In the genomic region with DNA sequence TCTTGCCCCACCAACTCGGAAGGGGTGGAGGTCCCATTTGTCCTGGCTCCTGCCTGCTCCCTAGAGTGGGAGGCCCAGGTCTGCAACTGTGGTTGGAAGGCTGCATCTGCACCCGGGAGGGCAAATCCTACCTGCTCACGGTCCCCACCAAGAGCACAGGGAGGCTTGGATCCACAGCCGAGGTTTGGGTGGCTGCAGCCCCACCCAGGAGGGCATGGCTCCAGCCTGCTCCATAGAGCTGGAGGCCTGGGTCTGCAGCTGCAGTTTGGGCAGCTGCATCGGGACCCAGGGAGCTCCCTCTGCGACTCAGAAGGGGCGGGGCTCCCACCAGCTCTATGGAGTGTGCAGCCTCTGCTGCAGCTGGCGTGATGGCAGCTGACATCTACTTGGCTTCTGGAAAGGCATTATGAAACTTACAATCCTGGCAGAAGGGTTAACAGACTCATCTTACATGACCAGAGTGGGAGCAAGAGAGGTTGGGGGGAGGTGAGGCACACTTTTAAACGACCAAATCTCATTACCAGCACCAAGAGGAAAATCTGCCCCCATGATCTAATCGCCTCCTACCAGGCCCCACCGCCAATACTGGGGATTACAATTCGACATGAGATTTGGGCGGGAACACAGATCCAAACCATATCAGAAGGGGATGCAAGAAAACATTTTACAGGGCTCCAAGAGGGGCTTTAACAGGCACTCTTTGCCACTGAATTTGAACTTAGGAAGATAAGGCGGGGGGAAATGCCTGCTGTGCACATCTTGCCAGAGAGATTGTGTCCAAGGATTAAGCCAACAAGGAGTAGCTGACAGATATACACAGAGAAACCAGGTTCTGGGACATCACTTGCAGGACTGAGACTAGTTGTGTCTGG, we compare ENCODE assay signal across 11 cellular contexts. TPM values are rescaled to one million over a fixed set of nuclear protein-coding genes. Genes with fewer than 3 reads are reported as not detected.
DNase-seq lines count a peak whose midpoint lies in the region; ATAC-seq and TF ChIP-seq lines count a peak whose summit lies in the region.
"Had no signal": no experiment of that assay in that cellular context is flagged by ENCODE, and none has a peak within 500 bp of the region (broad histone marks: within the 10 kb centered on the region; RNA-seq: fewer than 3 reads in every experiment).

No MANE protein-coding gene starts in this region.

- no peaks in the 10 kb centered on the region for H3K9me3 Mint-ChIP-seq in H9
- H3K9me3 Mint-ChIP-seq: central memory CD8-positive, alpha-beta T cell; stimulated activated naive B cell treated with anti-CD40 and anti-IgM and Interleukin-4, amounts not matched to agents 10 μg/mL and 1 μg/mL and 100 μg/mL, for 72 hours had no signal

- H4K20me1 ChIP-seq in H9 (ENCODE audit: control insufficient read depth, insufficient read depth, insufficient read length) = no peaks in the 10 kb centered on the region

- H3K4ac ChIP-seq in H9 (ENCODE audit: low read depth, low read length) (no peak overlapping the region), mesenchymal stem cell (ENCODE audit: low read depth in 1 of 2, low read length in 2 of 2) (no peak overlapping the region)

- H3K23me2 ChIP-seq in H9 (ENCODE audit: insufficient read length, low read depth, low read length, poor library complexity, severe bottlenecking) = no peaks in the 10 kb centered on the region

- no peak overlapping the region for H3K4me3 Mint-ChIP-seq in H9
- H3K4me3 Mint-ChIP-seq: central memory CD8-positive, alpha-beta T cell; stimulated activated naive B cell treated with anti-CD40 and anti-IgM and Interleukin-4, amounts not matched to agents 10 μg/mL and 1 μg/mL and 100 μg/mL, for 72 hours had no signal

- no peak overlapping the region for H4K5ac ChIP-seq in H9 (ENCODE audit: insufficient read length, low read depth, low read length)

- H3K4me1 ChIP-seq in H9 (ENCODE audit: insufficient read depth, low read length) (no peaks in the 10 kb centered on the region), mesenchymal stem cell (ENCODE audit: control insufficient read depth, insufficient read depth, low read depth, low read length) (peaks cover 2% of the 10 kb centered on the region)

- WGBS in H9 (ENCODE audit: extremely low coverage, insufficient read length, low lambda C conversion rate) = no CpG with 5 or more reads among the region's 14 CpGs
- WGBS in mesenchymal stem cell = 68% methylated on average over 14 of the region's 14 CpGs

- no peak overlapping the region for H3T11ph ChIP-seq in H9 (ENCODE audit: low read length)

- H3K79me2 ChIP-seq in H9 (ENCODE audit: insufficient read depth, low read length) = no peaks in the 10 kb centered on the region

- no peaks in the 10 kb centered on the region for H3K36me3 Mint-ChIP-seq in H9 (ENCODE audit: insufficient read depth in 1 of 3, low read depth in 3 of 3)
- H3K36me3 Mint-ChIP-seq: stimulated activated naive B cell treated with anti-CD40 and anti-IgM and Interleukin-4, amounts not matched to agents 10 μg/mL and 1 μg/mL and 100 μg/mL, for 72 hours had no signal

- H2BK120ac ChIP-seq in H9 (ENCODE audit: low read depth, low read length, poor library complexity, severe bottlenecking) = no peak overlapping the region
- H2BK120ac ChIP-seq in mesenchymal stem cell (ENCODE audit: low read depth, low read length) = no peak overlapping the region

- no peak for TF ChIP-seq POLR2A in GM18505 (IDR thresholded peaks at IDR 0.05; ENCODE audit: borderline replicate concordance, extremely low read depth, insufficient read depth, insufficient read length)

- no peaks in the 10 kb centered on the region for H3K36me3 ChIP-seq in mesenchymal stem cell (ENCODE audit: control insufficient read depth in 1 of 2, insufficient read depth in 2 of 2, low read depth in 1 of 2, low read length in 2 of 2)
- H3K36me3 ChIP-seq: spleen had no signal

- peaks cover 5% of the 10 kb centered on the region for H3K27me3 Mint-ChIP-seq in H9 (ENCODE audit: low read depth)
- H3K27me3 Mint-ChIP-seq: central memory CD8-positive, alpha-beta T cell had no signal

- no peak overlapping the region for H3K27ac Mint-ChIP-seq in H9
- H3K27ac Mint-ChIP-seq: stimulated activated naive B cell treated with anti-CD40 and anti-IgM and Interleukin-4, amounts not matched to agents 10 μg/mL and 1 μg/mL and 100 μg/mL, for 72 hours had no signal

- H3K23ac ChIP-seq in H9 (ENCODE audit: insufficient read length, low read depth, low read length) (no peak overlapping the region), mesenchymal stem cell (ENCODE audit: low read length in 2 of 2) (no peak overlapping the region)

- H3K27ac ChIP-seq in H9 (ENCODE audit: insufficient read length, low read depth, low read length) (no peak overlapping the region), mesenchymal stem cell (ENCODE audit: low read length, poor library complexity, severe bottlenecking) (no peak overlapping the region)

- H2BK15ac ChIP-seq in H9 (ENCODE audit: low read depth, low read length) = no peak overlapping the region
- H2BK15ac ChIP-seq in mesenchymal stem cell (ENCODE audit: low read depth, poor library complexity, severe bottlenecking) = no peak overlapping the region

- no peak overlapping the region for H2AK5ac ChIP-seq in H9 (ENCODE audit: insufficient read length, low read length)
- H2AK5ac ChIP-seq in mesenchymal stem cell (ENCODE audit: low read length, severe bottlenecking) = no peak overlapping the region

- H2BK12ac ChIP-seq in H9 (ENCODE audit: insufficient read length, low read depth, low read length) = no peak overlapping the region
- H2BK12ac ChIP-seq in mesenchymal stem cell (ENCODE audit: low read length in 2 of 2) = no peak overlapping the region

- H3K4me3 ChIP-seq in mesenchymal stem cell (ENCODE audit: insufficient read depth in 1 of 2, low read depth in 1 of 2, low read length in 2 of 2) = no peak overlapping the region
- H3K4me3 ChIP-seq: spleen had no signal

- DNase-seq in EH (ENCODE audit: low read depth) = peak; percentile 31
- DNase-seq in H9 = peak; percentile 53
- DNase-seq in SIG-M5 treated with dmso at 0.1 percent for 504 hours (lab: John Stamatoyannopoulos, UW; ENCODE audit: unreplicated experiment) = peak; percentile 88
- no peak for DNase-seq in mesenchymal stem cell
- no peak for DNase-seq in stimulated activated CD8-positive, alpha-beta memory T cell treated with anti-CD3 and anti-CD28 coated beads, Interleukin-4, amount 100 ng/mL, for 48 hours
- DNase-seq: spleen; stimulated activated naive B cell treated with anti-CD40 and anti-IgM and Interleukin-4, amounts not matched to agents 10 μg/mL and 1 μg/mL and 100 μg/mL, for 72 hours; T-helper 9 cell had no signal

- no peak overlapping the region for H4K91ac ChIP-seq in H9 (ENCODE audit: insufficient read length, low read depth, low read length)
- no peak overlapping the region for H4K91ac ChIP-seq in mesenchymal stem cell (ENCODE audit: low read length)

- no peak overlapping the region for H2BK20ac ChIP-seq in H9 (ENCODE audit: low read depth, low read length, poor library complexity, severe bottlenecking)

- H3K14ac ChIP-seq in H9 (ENCODE audit: insufficient read depth, low read length) (peak overlapping the region; percentile 41; the same call in 1 of the 2 replicates), mesenchymal stem cell (ENCODE audit: low read length in 2 of 2) (no peak overlapping the region)

- H3K27me3 ChIP-seq in H9 (ENCODE audit: insufficient read depth, low read length) = no peaks in the 10 kb centered on the region
- H3K27me3 ChIP-seq in mesenchymal stem cell (ENCODE audit: control insufficient read depth in 1 of 2, insufficient read depth in 1 of 2, low read length in 2 of 2) = peaks cover 0 to 8% of the 10 kb centered on the region in 2 experiments
- H3K27me3 ChIP-seq: spleen had no signal

- H3K4me2 ChIP-seq in H9 (ENCODE audit: insufficient read depth, insufficient read length, low read length) (no peak overlapping the region), mesenchymal stem cell (ENCODE audit: low read length, poor library complexity, severe bottlenecking) (no peak overlapping the region)

- H3K79me1 ChIP-seq in H9 (ENCODE audit: insufficient read depth, low read depth, low read length, poor library complexity, severe bottlenecking) (no peaks in the 10 kb centered on the region), mesenchymal stem cell (replicated peaks; ENCODE audit: low read length, poor library complexity, severe bottlenecking) (no peaks in the 10 kb centered on the region)

- no peaks in the 10 kb centered on the region for H3K9me3 ChIP-seq in H9 (ENCODE audit: control insufficient read depth, low read depth, low read length)
- no peaks in the 10 kb centered on the region for H3K9me3 ChIP-seq in mesenchymal stem cell (ENCODE audit: control insufficient read depth, low read length)
- H3K9me3 ChIP-seq: spleen had no signal

- H4K8ac ChIP-seq in H9 (replicated peaks; ENCODE audit: insufficient read length, low read depth, low read length) = no peak overlapping the region
- no peak overlapping the region for H4K8ac ChIP-seq in mesenchymal stem cell (ENCODE audit: low read length)

- H3K4me1 Mint-ChIP-seq in H9 = peaks cover 5 to 7% of the 10 kb centered on the region in 2 experiments
- H3K4me1 Mint-ChIP-seq: stimulated activated naive B cell treated with anti-CD40 and anti-IgM and Interleukin-4, amounts not matched to agents 10 μg/mL and 1 μg/mL and 100 μg/mL, for 72 hours had no signal

- no peak overlapping the region for H2AFZ ChIP-seq in H9 (ENCODE audit: low read length)
- peak overlapping the region; percentile 33 for H2AFZ ChIP-seq in mesenchymal stem cell (ENCODE audit: low read depth, low read length)

- no peak overlapping the region for H3K9ac ChIP-seq in H9 (ENCODE audit: extremely low read depth, insufficient read length, low read length)
- no peak overlapping the region for H3K9ac ChIP-seq in mesenchymal stem cell (ENCODE audit: low read length)

- ATAC-seq in HG03354 (IDR thresholded peaks at IDR 0.05; ENCODE audit: poor library complexity, severe bottlenecking, unreplicated experiment) = no peak
- no peak for ATAC-seq in GM18505 (IDR thresholded peaks at IDR 0.05; ENCODE audit: unreplicated experiment)
- ATAC-seq: stimulated activated naive B cell treated with anti-CD40 and anti-IgM and Interleukin-4, amounts not matched to agents 10 μg/mL and 1 μg/mL and 100 μg/mL, for 72 hours had no signal

- no peak overlapping the region for H3K56ac ChIP-seq in H9 (ENCODE audit: insufficient read length, low read depth, low read length)

- TF ChIP-seq CTCF in H9 (conservative IDR thresholded peaks at IDR 0.05) = no peak

- H3K18ac ChIP-seq in H9 (ENCODE audit: insufficient read length, low read depth, low read length) (no peak overlapping the region), mesenchymal stem cell (ENCODE audit: low read depth in 1 of 2, low read length in 2 of 2) (no peak overlapping the region)

- H2BK5ac ChIP-seq in H9 (ENCODE audit: insufficient read length, low read length) (no peak overlapping the region), mesenchymal stem cell (ENCODE audit: low read depth, low read length, poor library complexity, severe bottlenecking) (no peak overlapping the region)

RNA-seq across cellular contexts. Expression of a gene that starts 8.2 kb away (rescaled TPM):
- total RNA-seq in H9 (2021) = 37.6 and 40.7 TPM in 2 replicates
- 66.7 TPM for polyA plus RNA-seq in mesenchymal stem cell (2013, experiment 1 of 2)
- 67.2 TPM for polyA plus RNA-seq in mesenchymal stem cell (2013, experiment 2 of 2)

RNA-seq across cellular contexts. Expression of a gene that starts 20.9 kb away (rescaled TPM):
- 132 and 138 TPM in 2 replicates for total RNA-seq in H9 (2021)
- 53.6 TPM for polyA plus RNA-seq in mesenchymal stem cell (2013, experiment 1 of 2)
- 55.1 TPM for polyA plus RNA-seq in mesenchymal stem cell (2013, experiment 2 of 2)

Comparison
In these comparisons a context has a peak if more than half of its experiments do, and no peak if none do; other contexts are left out.
1. DNase-seq: peak in EH (single experiment), H9 (single experiment) and SIG-M5 treated with dmso at 0.1 percent for 504 hours (single experiment); none in mesenchymal stem cell (single experiment) and stimulated activated CD8-positive, alpha-beta memory T cell treated with anti-CD3 and anti-CD28 coated beads, Interleukin-4, amount 100 ng/mL, for 48 hours (single experiment).